Comparison of ENCODE assay signal across 17 cellular contexts in the genomic region with DNA sequence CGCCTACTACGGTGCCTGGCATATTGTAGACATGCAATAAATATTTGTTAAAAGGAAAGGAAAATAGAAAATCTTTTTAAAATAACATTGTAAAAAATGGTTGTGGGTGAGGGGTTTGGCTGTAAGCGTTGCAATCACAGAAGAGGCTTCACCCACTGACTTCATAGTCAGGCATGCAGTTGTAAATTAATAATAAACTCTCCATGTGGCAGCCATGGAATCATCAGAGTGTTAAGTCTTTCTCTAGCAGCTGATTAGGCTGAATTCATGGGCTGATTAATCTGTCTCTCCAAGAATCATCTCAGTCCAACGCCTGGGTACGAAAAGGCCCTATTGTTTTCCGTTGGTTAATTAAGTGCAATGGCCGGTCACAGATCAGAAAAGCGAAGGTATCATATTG.
A peak's percentile ranks its signal among the peaks of the same experiment; 100 is the strongest.
DNase-seq lines count a peak whose midpoint lies in the region; ATAC-seq and TF ChIP-seq lines count a peak whose summit lies in the region.
"Had no signal": no experiment of that assay in that cellular context is flagged by ENCODE, and none has a peak within 500 bp of the region (broad histone marks: within the 10 kb centered on the region; RNA-seq: fewer than 3 reads in every experiment).

No MANE protein-coding gene starts in this region.

- peak overlapping the region; percentile 13 to 98 (median 31) for H3K27ac Mint-ChIP-seq in nephron
- H3K27ac Mint-ChIP-seq: B cell, GM23338 had no signal

- DNase-seq in A673 (ENCODE audit: low spot score) (peak; percentile 18), RWPE2 (ENCODE audit: low spot score) (no peak), epithelial cell of proximal tubule (ENCODE audit: low read depth) (peak; percentile 53), NCI-H82 treated with DMSO at 0.1 percent for 48 hours (lab: John Stamatoyannopoulos, UW; ENCODE audit: unreplicated experiment) (no peak), foreskin keratinocyte (no peak), D341Med (ENCODE audit: low spot score) (no peak)
- DNase-seq: GDM1, Kasumi-1, MM.1S, NCI-H1105, NCI-H748 treated with DMSO at 0.1 percent for 48 hours, RPMI8226 had no signal

- H3K9me3 ChIP-seq in A673 (ENCODE audit: low read depth, low read length, poor library complexity, severe bottlenecking) (no peaks in the 10 kb centered on the region), RWPE2 (ENCODE audit: severe bottlenecking) (no peaks in the 10 kb centered on the region)

- H3K9me3 Mint-ChIP-seq in nephron: no peaks in the 10 kb centered on the region
- H3K9me3 Mint-ChIP-seq: GM23338 had no signal

- TF ChIP-seq CTCF in A673 (conservative IDR thresholded peaks at IDR 0.05; ENCODE audit: low read depth, low read length) (no peak), RWPE2 (IDR thresholded peaks at IDR 0.05; ENCODE audit: poor library complexity, severe bottlenecking) (no peak), epithelial cell of proximal tubule (conservative IDR thresholded peaks at IDR 0.05; ENCODE audit: low read depth, low read length) (no peak), nephron (IDR thresholded peaks at IDR 0.05; ENCODE audit: unreplicated experiment in 3 of 3) (no peak), foreskin keratinocyte (conservative IDR thresholded peaks at IDR 0.05) (no peak)

- CTCF ChIA-PET in A673 (lab: Charles Lee): no interaction called here

- H3K36me3 ChIP-seq in A673 (ENCODE audit: insufficient read depth, low read length, poor library complexity, severe bottlenecking) (no peaks in the 10 kb centered on the region), RWPE2 (ENCODE audit: low read depth) (no peaks in the 10 kb centered on the region)

- ATAC-seq in RWPE2 (ENCODE audit: low read depth) (no peak), GM21576 (IDR thresholded peaks at IDR 0.05; ENCODE audit: unreplicated experiment) (no peak), foreskin keratinocyte (no peak)
- ATAC-seq: GM23338 had no signal

- POLR2A ChIA-PET in A673 (lab: Charles Lee; ENCODE audit: low non-redundant PET): no interaction called here

- no TSS peak for BruUV-seq in A673 (replicated peaks; lab: Mats Ljungman, UMichigan)

- H3K4me1 ChIP-seq in A673 (ENCODE audit: insufficient read depth, low read length, poor library complexity, severe bottlenecking) (peaks cover 22% of the 10 kb centered on the region), RWPE2 (ENCODE audit: insufficient read depth, poor library complexity, severe bottlenecking) (peaks cover 50% of the 10 kb centered on the region), foreskin keratinocyte (peaks cover 34% of the 10 kb centered on the region)

- intact Hi-C loops in A673 (cut with micrococcal nuclease; ENCODE audit: unreplicated experiment): loop anchor here (5.0 to 10.0 kb wide), 2 partner anchors 184 to 368 kb away; no protein-coding TSS in a partner anchor

- peaks cover 71% of the 10 kb centered on the region for H3K4me1 Mint-ChIP-seq in nephron
- H3K4me1 Mint-ChIP-seq: B cell had no signal

- no peaks in the 10 kb centered on the region for H3K36me3 Mint-ChIP-seq in nephron (ENCODE audit: low read depth)

- peaks cover 40% of the 10 kb centered on the region for H3K27me3 ChIP-seq in A673 (replicated peaks; ENCODE audit: insufficient read depth, low read depth, low read length, poor library complexity)
- no peaks in the 10 kb centered on the region for H3K27me3 ChIP-seq in RWPE2 (ENCODE audit: insufficient read depth, poor library complexity, severe bottlenecking)
- H3K27me3 ChIP-seq in foreskin keratinocyte: no peaks in the 10 kb centered on the region

- H3K27ac ChIP-seq in A673 (ENCODE audit: low read depth, low read length, poor library complexity, severe bottlenecking) (no peak overlapping the region), RWPE2 (ENCODE audit: poor library complexity, severe bottlenecking) (peak overlapping the region; percentile 93), foreskin keratinocyte (no peak overlapping the region)
- H3K27ac ChIP-seq: 22Rv1 had no signal

- no peaks in the 10 kb centered on the region for H3K27me3 Mint-ChIP-seq in nephron (ENCODE audit: low read depth)
- H3K27me3 Mint-ChIP-seq: B cell had no signal

- H3K4me3 Mint-ChIP-seq in nephron: no peak overlapping the region
- H3K4me3 Mint-ChIP-seq: B cell, GM23338 had no signal

- H3K4me3 ChIP-seq in A673 (ENCODE audit: low read depth, low read length, poor library complexity, severe bottlenecking) (no peak overlapping the region), RWPE2 (ENCODE audit: severe bottlenecking) (no peak overlapping the region), epithelial cell of proximal tubule (ENCODE audit: low read depth, low read length) (no peak overlapping the region)
- H3K4me3 ChIP-seq: GM23338 had no signal

Comparison
In these comparisons a context has a peak if more than half of its experiments do, and no peak if none do; other contexts are left out.
1. DNase-seq: peak in A673 (single experiment) and epithelial cell of proximal tubule (single experiment); none in RWPE2 (single experiment), NCI-H82 treated with DMSO at 0.1 percent for 48 hours (single experiment), foreskin keratinocyte (0 of 2) and D341Med (single experiment).